In genomic region chr6:31794866-31795615, GRCh38 we compare ENCODE assay signal across 8 cellular contexts. TPM values are rescaled to one million over a fixed set of nuclear protein-coding genes. Genes with fewer than 3 reads are reported as not detected.
DNase-seq lines count a peak whose midpoint lies in the region; ATAC-seq and TF ChIP-seq lines count a peak whose summit lies in the region.

No MANE protein-coding gene starts in this region.

- H3K36me3 ChIP-seq in right atrium auricular region (peaks cover 6% of the 10 kb centered on the region), gastrocnemius medialis (peaks cover 0 to 23% of the 10 kb centered on the region in 2 donors)

- no peaks in the 10 kb centered on the region for H3K9me3 ChIP-seq in right atrium auricular region
- H3K9me3 ChIP-seq in gastrocnemius medialis: no peaks in the 10 kb centered on the region

- H3K27ac ChIP-seq in right atrium auricular region (peak overlapping the region; percentile 88 to 94), gastrocnemius medialis (peak overlapping the region; percentile 85 to 97 (median 93))

- peak overlapping the region; percentile 94 for H3K4me3 Mint-ChIP-seq in activated CD4-positive, alpha-beta T cell treated with anti-CD3 and anti-CD28 coated beads, Interleukin-2, amount 10 ng/mL, durations not matched to agents 7 days and 5 days
- H3K4me3 Mint-ChIP-seq in activated T-helper 2 cell treated with anti-CD3 and anti-CD28 coated beads, Interferon-gamma antibody, Interleukin-2, Interleukin-4, amounts not matched to agents 10 μg/mL and 5 μg/mL and 100 μg/mL, durations not matched to agents 14 hours and 24 hours and 36 hours (ENCODE audit: low read depth): peak overlapping the region; percentile 93

- H3K27me3 ChIP-seq in right atrium auricular region (no peaks in the 10 kb centered on the region), gastrocnemius medialis (no peaks in the 10 kb centered on the region)

- H3K27me3 Mint-ChIP-seq in activated CD4-positive, alpha-beta T cell treated with anti-CD3 and anti-CD28 coated beads, Interleukin-2, amount 10 ng/mL, durations not matched to agents 7 days and 5 days: no peaks in the 10 kb centered on the region
- no peaks in the 10 kb centered on the region for H3K27me3 Mint-ChIP-seq in activated T-helper 2 cell treated with anti-CD3 and anti-CD28 coated beads, Interferon-gamma antibody, Interleukin-2, Interleukin-4, amounts not matched to agents 10 μg/mL and 5 μg/mL and 100 μg/mL, durations not matched to agents 14 hours and 24 hours and 36 hours (ENCODE audit: low read depth)

- no peak for DNase-seq in activated CD4-positive, alpha-beta T cell treated with anti-CD3 and anti-CD28 coated beads, Interleukin-2, amount 10 ng/mL, durations not matched to agents 7 days and 5 days
- no peak for DNase-seq in activated CD4-positive, alpha-beta T cell treated with anti-CD3 and anti-CD28 coated beads for 48 hours
- DNase-seq in activated T-helper 2 cell treated with anti-CD3 and anti-CD28 coated beads, Interferon-gamma antibody, Interleukin-2, Interleukin-4, amounts not matched to agents 10 μg/mL and 5 μg/mL and 100 μg/mL, durations not matched to agents 14 hours and 24 hours and 36 hours (ENCODE audit: low spot score): no peak
- DNase-seq in right atrium auricular region (ENCODE audit: low spot score): no peak
- no peak for DNase-seq in gastrocnemius medialis
- DNase-seq in DMS153 (lab: John Stamatoyannopoulos, UW): no peak
- no peak for DNase-seq in globus pallidus (ENCODE audit: low spot score)

- ATAC-seq in HG03442 (IDR thresholded peaks at IDR 0.05; ENCODE audit: unreplicated experiment): peak; percentile 14
- ATAC-seq in gastrocnemius medialis: peak; percentile 40 to 42

- POLR2A ChIA-PET in activated CD4-positive, alpha-beta T cell treated with anti-CD3 and anti-CD28 coated beads, Interleukin-2, amount 10 ng/mL, durations not matched to agents 7 days and 5 days (lab: Charles Lee): interaction anchor here (0.6 to 1.1 kb wide), 3 partner anchors 20 to 59 kb away, joined by 3 read pairs; partner anchors contain the start of genes CLIC1, HSPA1A, HSPA1B and HSPA1L

- H3K4me1 ChIP-seq in right atrium auricular region (peaks cover 0 to 12% of the 10 kb centered on the region in 2 donors), gastrocnemius medialis (peaks cover 24 to 26% of the 10 kb centered on the region in 2 donors)

- H3K27ac Mint-ChIP-seq in activated CD4-positive, alpha-beta T cell treated with anti-CD3 and anti-CD28 coated beads, Interleukin-2, amount 10 ng/mL, durations not matched to agents 7 days and 5 days: peak overlapping the region; percentile 98
- H3K27ac Mint-ChIP-seq in activated T-helper 2 cell treated with anti-CD3 and anti-CD28 coated beads, Interferon-gamma antibody, Interleukin-2, Interleukin-4, amounts not matched to agents 10 μg/mL and 5 μg/mL and 100 μg/mL, durations not matched to agents 14 hours and 24 hours and 36 hours: peak overlapping the region; percentile 98

- TF ChIP-seq POLR2A in gastrocnemius medialis (IDR thresholded peaks at IDR 0.05): no peak

- CTCF ChIA-PET in activated CD4-positive, alpha-beta T cell treated with anti-CD3 and anti-CD28 coated beads, Interleukin-2, amount 10 ng/mL, durations not matched to agents 7 days and 5 days (lab: Charles Lee): interaction anchor here (0.7 to 2.9 kb wide), 11 partner anchors 11 to 142 kb away, joined by 3 to 29 read pairs (median 7); partner anchors contain the start of genes BAG6, LSM2 and VWA7

- TF ChIP-seq CTCF in right atrium auricular region (IDR thresholded peaks at IDR 0.05) (no peak), gastrocnemius medialis (IDR thresholded peaks at IDR 0.05 in 4 of 5, conservative IDR thresholded peaks at IDR 0.05 in 1 of 5) (no peak)

- peaks cover 59% of the 10 kb centered on the region for H3K4me1 Mint-ChIP-seq in activated CD4-positive, alpha-beta T cell treated with anti-CD3 and anti-CD28 coated beads, Interleukin-2, amount 10 ng/mL, durations not matched to agents 7 days and 5 days
- peaks cover 33% of the 10 kb centered on the region for H3K4me1 Mint-ChIP-seq in activated T-helper 2 cell treated with anti-CD3 and anti-CD28 coated beads, Interferon-gamma antibody, Interleukin-2, Interleukin-4, amounts not matched to agents 10 μg/mL and 5 μg/mL and 100 μg/mL, durations not matched to agents 14 hours and 24 hours and 36 hours (ENCODE audit: low read depth)

- H3K36me3 Mint-ChIP-seq in activated CD4-positive, alpha-beta T cell treated with anti-CD3 and anti-CD28 coated beads, Interleukin-2, amount 10 ng/mL, durations not matched to agents 7 days and 5 days (ENCODE audit: low read depth): peaks cover 28% of the 10 kb centered on the region
- H3K36me3 Mint-ChIP-seq in activated T-helper 2 cell treated with anti-CD3 and anti-CD28 coated beads, Interferon-gamma antibody, Interleukin-2, Interleukin-4, amounts not matched to agents 10 μg/mL and 5 μg/mL and 100 μg/mL, durations not matched to agents 14 hours and 24 hours and 36 hours (ENCODE audit: low read depth): peaks cover 46% of the 10 kb centered on the region

- H3K9me3 Mint-ChIP-seq in activated CD4-positive, alpha-beta T cell treated with anti-CD3 and anti-CD28 coated beads, Interleukin-2, amount 10 ng/mL, durations not matched to agents 7 days and 5 days: no peaks in the 10 kb centered on the region
- no peaks in the 10 kb centered on the region for H3K9me3 Mint-ChIP-seq in activated T-helper 2 cell treated with anti-CD3 and anti-CD28 coated beads, Interferon-gamma antibody, Interleukin-2, Interleukin-4, amounts not matched to agents 10 μg/mL and 5 μg/mL and 100 μg/mL, durations not matched to agents 14 hours and 24 hours and 36 hours

- in situ Hi-C loops in gastrocnemius medialis (cut with MboI; ENCODE audit: low sequenced_read_pairs in 4 of 4): no loop called here

- H3K4me3 ChIP-seq in right atrium auricular region: peak overlapping the region; percentile 67 to 95
- H3K4me3 ChIP-seq in gastrocnemius medialis: peak overlapping the region; percentile 64 to 99 (median 82)

- intact Hi-C loops in activated T-helper 2 cell treated with anti-CD3 and anti-CD28 coated beads, Interferon-gamma antibody, Interleukin-2, Interleukin-4, amounts not matched to agents 10 μg/mL and 5 μg/mL and 100 μg/mL, durations not matched to agents 14 hours and 24 hours and 36 hours (cut with micrococcal nuclease): loop anchor here (2.0 to 5.0 kb wide), 3 partner anchors 20 to 56 kb away; partner anchors contain the start of genes HSPA1A and HSPA1L
- intact Hi-C loops in gastrocnemius medialis (cut with DNase I; ENCODE audit: low total_unique reads): loop anchor here (1.0 to 2.0 kb wide), 3 partner anchors 35 to 68 kb away; partner anchors contain the start of genes MSH5 and NEU1

RNA-seq across cellular contexts. Expression of gene VARS1, which starts 0.5 kb away (rescaled TPM):
- total RNA-seq in activated CD4-positive, alpha-beta T cell treated with anti-CD3 and anti-CD28 coated beads, Interleukin-2, amount 10 ng/mL, durations not matched to agents 7 days and 5 days: 100 to 1,000 TPM in 1 of 2 experiments, 10 to 100 TPM in 1; 85.0 to 100 TPM
- 166 and 176 TPM in 2 replicates for total RNA-seq in activated T-helper 2 cell treated with anti-CD3 and anti-CD28 coated beads, Interferon-gamma antibody, Interleukin-2, Interleukin-4, amounts not matched to agents 10 μg/mL and 5 μg/mL and 100 μg/mL, durations not matched to agents 14 hours and 24 hours and 36 hours
- total RNA-seq in right atrium auricular region: 10 to 100 TPM; 15.3 to 24.6 TPM
- 100 to 1,000 TPM in 1 of 4 donors, 10 to 100 TPM in 3; 39.2 to 102 (median 67.4) TPM for total RNA-seq in gastrocnemius medialis

RNA-seq across cellular contexts. Expression of gene LSM2, which starts 11.7 kb away (rescaled TPM):
- 100 to 1,000 TPM; 103 to 109 TPM for total RNA-seq in activated CD4-positive, alpha-beta T cell treated with anti-CD3 and anti-CD28 coated beads, Interleukin-2, amount 10 ng/mL, durations not matched to agents 7 days and 5 days
- total RNA-seq in activated T-helper 2 cell treated with anti-CD3 and anti-CD28 coated beads, Interferon-gamma antibody, Interleukin-2, Interleukin-4, amounts not matched to agents 10 μg/mL and 5 μg/mL and 100 μg/mL, durations not matched to agents 14 hours and 24 hours and 36 hours: 130 TPM in 2 replicates
- 10 to 100 TPM; 28.8 to 32.0 TPM for total RNA-seq in right atrium auricular region
- 10 to 100 TPM; 25.1 to 43.7 (median 32.9) TPM for total RNA-seq in gastrocnemius medialis

RNA-seq across cellular contexts. Expression of gene VWA7, which starts 17.9 kb away (rescaled TPM):
- 1 to 10 TPM; 5.2 to 5.4 TPM for total RNA-seq in activated CD4-positive, alpha-beta T cell treated with anti-CD3 and anti-CD28 coated beads, Interleukin-2, amount 10 ng/mL, durations not matched to agents 7 days and 5 days
- total RNA-seq in activated T-helper 2 cell treated with anti-CD3 and anti-CD28 coated beads, Interferon-gamma antibody, Interleukin-2, Interleukin-4, amounts not matched to agents 10 μg/mL and 5 μg/mL and 100 μg/mL, durations not matched to agents 14 hours and 24 hours and 36 hours: 5.6 and 5.9 TPM in 2 replicates
- 1 to 10 TPM; 4.1 to 7.5 TPM for total RNA-seq in right atrium auricular region
- 1 to 10 TPM; 2.0 to 7.8 (median 4.7) TPM for total RNA-seq in gastrocnemius medialis

RNA-seq across cellular contexts. Expression of gene HSPA1L, which starts 20.0 kb away (rescaled TPM):
- 1 to 10 TPM; 3.3 to 3.5 TPM for total RNA-seq in activated CD4-positive, alpha-beta T cell treated with anti-CD3 and anti-CD28 coated beads, Interleukin-2, amount 10 ng/mL, durations not matched to agents 7 days and 5 days
- total RNA-seq in activated T-helper 2 cell treated with anti-CD3 and anti-CD28 coated beads, Interferon-gamma antibody, Interleukin-2, Interleukin-4, amounts not matched to agents 10 μg/mL and 5 μg/mL and 100 μg/mL, durations not matched to agents 14 hours and 24 hours and 36 hours: 2.1 and 2.4 TPM in 2 replicates
- total RNA-seq in right atrium auricular region: 1 to 10 TPM; 1.1 to 1.6 TPM
- 1 to 10 TPM; 1.1 to 7.1 (median 3.5) TPM for total RNA-seq in gastrocnemius medialis

RNA-seq across cellular contexts. Expression of gene HSPA1A, which starts 20.3 kb away (rescaled TPM):
- total RNA-seq in activated CD4-positive, alpha-beta T cell treated with anti-CD3 and anti-CD28 coated beads, Interleukin-2, amount 10 ng/mL, durations not matched to agents 7 days and 5 days: 10 to 100 TPM; 89.8 to 92.7 TPM
- total RNA-seq in activated T-helper 2 cell treated with anti-CD3 and anti-CD28 coated beads, Interferon-gamma antibody, Interleukin-2, Interleukin-4, amounts not matched to agents 10 μg/mL and 5 μg/mL and 100 μg/mL, durations not matched to agents 14 hours and 24 hours and 36 hours: 112 and 118 TPM in 2 replicates
- 100 to 1,000 TPM; 315 to 334 TPM for total RNA-seq in right atrium auricular region
- 100 to 1,000 TPM in 2 of 4 donors, 10 to 100 TPM in 2; 85.8 to 205 (median 111) TPM for total RNA-seq in gastrocnemius medialis
